Comparison of ENCODE assay signal across 8 cellular contexts in the genomic region with DNA sequence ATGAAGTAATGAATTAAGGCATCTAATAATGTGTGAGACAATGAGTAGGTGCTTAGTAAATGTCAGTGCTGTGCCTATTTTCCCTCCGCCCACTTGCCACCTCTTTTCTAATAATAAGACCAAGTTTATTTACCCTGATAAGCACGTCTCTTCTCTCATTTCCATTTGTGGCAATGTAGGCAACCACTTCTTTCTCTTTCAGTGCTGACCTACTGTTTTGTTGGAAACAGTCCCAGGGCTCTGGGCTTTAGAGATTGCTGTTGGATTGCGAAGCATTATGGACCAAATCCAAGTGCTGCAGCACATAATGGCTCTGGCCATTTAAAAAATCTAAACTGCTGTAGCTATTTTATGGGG.
DNase-seq lines count a peak whose midpoint lies in the region; ATAC-seq and TF ChIP-seq lines count a peak whose summit lies in the region.

No MANE protein-coding gene starts in this region.

- no peaks in the 10 kb centered on the region for H3K9me3 ChIP-seq in psoas muscle

- peaks cover 4% of the 10 kb centered on the region for H3K4me1 ChIP-seq in psoas muscle

- peaks cover 45% of the 10 kb centered on the region for H3K4me1 Mint-ChIP-seq in activated CD8-positive, alpha-beta T cell treated with anti-CD3 and anti-CD28 coated beads for 36 hours (ENCODE audit: low read depth)

- TF ChIP-seq POLR2A in erythroblast (IDR thresholded peaks at IDR 0.05; ENCODE audit: low read length), result no peak

- H3K4me3 Mint-ChIP-seq in activated CD8-positive, alpha-beta T cell treated with anti-CD3 and anti-CD28 coated beads for 36 hours, result no peak overlapping the region

- no peak overlapping the region for H3K4me3 ChIP-seq in psoas muscle

- 16 to 20% (median 17%) methylated on average over 3 of the region's 3 CpGs for WGBS in psoas muscle, 3 donors

- CTCF ChIA-PET in GM10248 (lab: Yijun Ruan, JAX), result interaction anchor here (0.9 to 6.1 kb wide), 6 partner anchors 7 to 417 kb away, joined by 3 to 38 read pairs (median 3); no protein-coding TSS in a partner anchor
- CTCF ChIA-PET in activated CD8-positive, alpha-beta T cell treated with anti-CD3 and anti-CD28 coated beads for 36 hours (lab: Charles Lee), result interaction anchor here (1.0 kb wide), 1 partner anchor 1179 kb away, joined by 3 read pairs; no protein-coding TSS in a partner anchor

- H3K27ac Mint-ChIP-seq in activated CD8-positive, alpha-beta T cell treated with anti-CD3 and anti-CD28 coated beads for 36 hours, result no peak overlapping the region

- H3K27me3 Mint-ChIP-seq in activated CD8-positive, alpha-beta T cell treated with anti-CD3 and anti-CD28 coated beads for 36 hours, result no peaks in the 10 kb centered on the region

- DNase-seq in Daoy (ENCODE audit: low read depth) (peak; percentile 57), NCI-H226 (peak; percentile 82), erythroblast (lab: John Stamatoyannopoulos, UW) (peak; percentile 28 to 53), psoas muscle (no peak), GM10248 (ENCODE audit: extremely low spot score) (no peak), GM19238 (ENCODE audit: insufficient read length, low spot score) (no peak)
- no peak for DNase-seq in activated CD8-positive, alpha-beta T cell treated with anti-CD3 and anti-CD28 coated beads for 36 hours

- peak overlapping the region; percentile 23 for H3K27ac ChIP-seq in psoas muscle

- no peaks in the 10 kb centered on the region for H3K27me3 ChIP-seq in psoas muscle (ENCODE audit: insufficient read depth in 3 of 3, low read length in 2 of 3)

- ATAC-seq in psoas muscle (peak; percentile 60 to 71 (median 65)), HG03571 (IDR thresholded peaks at IDR 0.05; ENCODE audit: unreplicated experiment) (no peak)
- no peak for ATAC-seq in activated CD8-positive, alpha-beta T cell treated with anti-CD3 and anti-CD28 coated beads for 36 hours

- intact Hi-C loops in psoas muscle (cut with DNase I), result loop anchor here in 1 of 2 donors (5.0 to 10.0 kb wide), 2 partner anchors 317 to 414 kb away; a partner anchor contains a TSS
- intact Hi-C loops in activated CD8-positive, alpha-beta T cell treated with anti-CD3 and anti-CD28 coated beads for 36 hours (cut with micrococcal nuclease), result no loop called here

- TF ChIP-seq CTCF in psoas muscle (IDR thresholded peaks at IDR 0.05), result no peak
- TF ChIP-seq CTCF in GM10248 (IDR thresholded peaks at IDR 0.05; ENCODE audit: control extremely low read depth, extremely low read depth, low read depth, missing control alignments), result no peak
- TF ChIP-seq CTCF in activated CD8-positive, alpha-beta T cell treated with anti-CD3 and anti-CD28 coated beads for 36 hours (IDR thresholded peaks at IDR 0.05), result no peak

- H3K36me3 Mint-ChIP-seq in activated CD8-positive, alpha-beta T cell treated with anti-CD3 and anti-CD28 coated beads for 36 hours (ENCODE audit: low read depth), result peaks cover 29% of the 10 kb centered on the region

- H3K36me3 ChIP-seq in psoas muscle (ENCODE audit: insufficient read depth in 1 of 2, low read depth in 1 of 2), result no peaks in the 10 kb centered on the region

- H3K9me3 Mint-ChIP-seq in activated CD8-positive, alpha-beta T cell treated with anti-CD3 and anti-CD28 coated beads for 36 hours, result peaks cover 14% of the 10 kb centered on the region

- POLR2A ChIA-PET in GM10248 (lab: Yijun Ruan, JAX), result no interaction called here
- POLR2A ChIA-PET in activated CD8-positive, alpha-beta T cell treated with anti-CD3 and anti-CD28 coated beads for 36 hours (lab: Charles Lee), result no interaction called here

Comparison
In these comparisons a context has a peak if more than half of its experiments do, and no peak if none do; other contexts are left out.
1. DNase-seq: peak in Daoy (single experiment), NCI-H226 (single experiment) and erythroblast (2 of 2); none in psoas muscle (0 of 2), GM10248 (single experiment), GM19238 (single experiment) and activated CD8-positive, alpha-beta T cell treated with anti-CD3 and anti-CD28 coated beads for 36 hours (single experiment).
2. ATAC-seq: peak in psoas muscle (4 of 4); none in HG03571 (single experiment) and activated CD8-positive, alpha-beta T cell treated with anti-CD3 and anti-CD28 coated beads for 36 hours (single experiment).